Comparison of ENCODE assay signal across 8 cellular contexts in genomic region chr22:43811777-43812148, GRCh38. TPM values are rescaled to one million over a fixed set of nuclear protein-coding genes. Genes with fewer than 3 reads are reported as not detected.
A peak's percentile ranks its signal among the peaks of the same experiment; 100 is the strongest.
DNase-seq lines count a peak whose midpoint lies in the region; ATAC-seq and TF ChIP-seq lines count a peak whose summit lies in the region.

No MANE protein-coding gene starts in this region.

- H3K79me2 ChIP-seq in SK-N-SH (ENCODE audit: insufficient read depth), result no peaks in the 10 kb centered on the region; the same call in 1 of the 2 replicates

- H3F3A ChIP-seq in SK-N-SH (replicated peaks; ENCODE audit: insufficient read depth), result no peaks in the 10 kb centered on the region

- H3K9ac ChIP-seq in SK-N-SH, result peak overlapping the region; percentile 69

- peak overlapping the region; percentile 63 for H2AFZ ChIP-seq in SK-N-SH (ENCODE audit: low read depth)

- no peaks in the 10 kb centered on the region for H3K9me2 ChIP-seq in SK-N-SH

- peak; percentile 28 for ATAC-seq in HG02588 (IDR thresholded peaks at IDR 0.05; ENCODE audit: unreplicated experiment)
- ATAC-seq in esophagus mucosa, result peak; percentile 52
- ATAC-seq in GM19351 (IDR thresholded peaks at IDR 0.05; ENCODE audit: unreplicated experiment), result no peak

- WGBS in SK-N-SH (ENCODE audit: low lambda C conversion rate), result under 1% methylated on average over 10 of the region's 21 CpGs

- H3K9me3 ChIP-seq in SK-N-SH (no peaks in the 10 kb centered on the region), neutrophil (no peaks in the 10 kb centered on the region)

- POLR2A ChIA-PET in SK-N-SH (lab: Yijun Ruan, JAX), result interaction anchor here (1.5 kb wide), 1 partner anchor 14 kb away, joined by 3 read pairs; no protein-coding TSS in a partner anchor

- TF ChIP-seq CTCF in SK-N-SH (IDR thresholded peaks at IDR 0.05) (no peak), neutrophil (IDR thresholded peaks at IDR 0.05) (no peak)

- DNase-seq in COLO668 (lab: John Stamatoyannopoulos, UW; ENCODE audit: unreplicated experiment) (peak; percentile 35), SK-N-SH (no peak), NCI-H1092 treated with DMSO at 0.1 percent for 48 hours (lab: John Stamatoyannopoulos, UW) (no peak), NCI-H2227 treated with DMSO at 0.1 percent for 48 hours (lab: John Stamatoyannopoulos, UW) (no peak)

- no peak for TF ChIP-seq EP300 in SK-N-SH (IDR thresholded peaks at IDR 0.05; ENCODE audit: borderline replicate concordance in 1 of 2, low read depth in 1 of 2, low read length in 1 of 2)

- CTCF ChIA-PET in SK-N-SH (lab: Yijun Ruan, JAX), result interaction anchor here (0.8 kb wide), 1 partner anchor 15 kb away, joined by 3 read pairs; no protein-coding TSS in a partner anchor

- TF ChIP-seq RAD21 in SK-N-SH (IDR thresholded peaks at IDR 0.05; ENCODE audit: low read length), result no peak

- no peaks in the 10 kb centered on the region for H3K36me3 ChIP-seq in SK-N-SH (replicated peaks in 1 of 2; ENCODE audit: control insufficient read depth in 1 of 2, insufficient read depth in 2 of 2, low read length in 1 of 2)
- H3K36me3 ChIP-seq in neutrophil, result no peaks in the 10 kb centered on the region

- H3K27me3 ChIP-seq in SK-N-SH (ENCODE audit: insufficient read depth), result no peaks in the 10 kb centered on the region
- H3K27me3 ChIP-seq in neutrophil, result peaks cover 6% of the 10 kb centered on the region

- H4K20me1 ChIP-seq in SK-N-SH (ENCODE audit: insufficient read depth), result no peaks in the 10 kb centered on the region

- H3K27ac ChIP-seq in SK-N-SH (ENCODE audit: low read depth in 2 of 2, low read length in 1 of 2), result no peak overlapping the region; a peak in 1 of 4 replicates
- no peak overlapping the region for H3K27ac ChIP-seq in neutrophil

- H3K4me2 ChIP-seq in SK-N-SH, result peak overlapping the region; percentile 84; the same call in 1 of the 2 replicates

- peak overlapping the region; percentile 58 to 71 for H3K4me3 ChIP-seq in SK-N-SH (ENCODE audit: low read depth in 2 of 2, low read length in 1 of 2)
- peak overlapping the region; percentile 77 to 82 for H3K4me3 ChIP-seq in neutrophil (ENCODE audit: low read depth in 1 of 2, low read length in 1 of 2)

- H3K4me1 ChIP-seq in SK-N-SH (ENCODE audit: control insufficient read depth in 1 of 2, insufficient read depth in 2 of 2, low read depth in 1 of 2, low read length in 1 of 2) (peaks cover 0 to 7% of the 10 kb centered on the region in 2 experiments; a peak in 2 of 4 replicates), neutrophil (ENCODE audit: control insufficient read depth in 1 of 2, insufficient read depth in 1 of 2, low read depth in 1 of 2, low read length in 1 of 2) (peaks cover 13 to 15% of the 10 kb centered on the region in 2 experiments)

TF ChIP-seq in SK-N-SH, 30 proteins besides CTCF, POLR2A, EP300 and RAD21:
- no peak for TF ChIP-seq TAF1 (IDR thresholded peaks at IDR 0.05; ENCODE audit: borderline replicate concordance, low read depth, low read length)
- TF ChIP-seq CHD2 (IDR thresholded peaks at IDR 0.05; ENCODE audit: low read length, partially characterized antibody), result no peak
- no peak for TF ChIP-seq TEAD4 (IDR thresholded peaks at IDR 0.05; ENCODE audit: borderline replicate concordance, insufficient read depth)
- TF ChIP-seq SIN3A (IDR thresholded peaks at IDR 0.05; ENCODE audit: borderline replicate concordance, low read depth, low read length), result no peak
- no peak for TF ChIP-seq TCF12 (IDR thresholded peaks at IDR 0.05)
- no peak for TF ChIP-seq RXRA (IDR thresholded peaks at IDR 0.05; ENCODE audit: borderline replicate concordance, low read depth)
- no peak for TF ChIP-seq RCOR1 (IDR thresholded peaks at IDR 0.05; ENCODE audit: low read length)
- TF ChIP-seq FOXM1 (IDR thresholded peaks at IDR 0.05; ENCODE audit: low read depth), result no peak
- no peak for TF ChIP-seq YY1 (IDR thresholded peaks at IDR 0.05; ENCODE audit: low read depth)
- TF ChIP-seq GABPA (IDR thresholded peaks at IDR 0.05; ENCODE audit: low read depth), result no peak
- no peak for TF ChIP-seq MAX (IDR thresholded peaks at IDR 0.05; ENCODE audit: low read depth)
- no peak for TF ChIP-seq GATA2 (CRISPR knock-in tag; IDR thresholded peaks at IDR 0.05)
- TF ChIP-seq, protein P1, sequence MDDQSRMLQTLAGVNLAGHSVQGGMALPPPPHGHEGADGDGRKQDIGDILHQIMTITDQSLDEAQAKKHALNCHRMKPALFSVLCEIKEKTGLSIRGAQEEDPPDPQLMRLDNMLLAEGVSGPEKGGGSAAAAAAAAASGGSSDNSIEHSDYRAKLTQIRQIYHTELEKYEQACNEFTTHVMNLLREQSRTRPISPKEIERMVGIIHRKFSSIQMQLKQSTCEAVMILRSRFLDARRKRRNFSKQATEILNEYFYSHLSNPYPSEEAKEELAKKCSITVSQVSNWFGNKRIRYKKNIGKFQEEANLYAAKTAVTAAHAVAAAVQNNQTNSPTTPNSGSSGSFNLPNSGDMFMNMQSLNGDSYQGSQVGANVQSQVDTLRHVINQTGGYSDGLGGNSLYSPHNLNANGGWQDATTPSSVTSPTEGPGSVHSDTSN (IDR thresholded peaks at IDR 0.05), result no peak
- no peak for TF ChIP-seq MEF2A (IDR thresholded peaks at IDR 0.05; ENCODE audit: borderline replicate concordance, low read depth)
- TF ChIP-seq ZBTB33 (IDR thresholded peaks at IDR 0.05; ENCODE audit: borderline replicate concordance, low read depth), result no peak
- no peak for TF ChIP-seq FOSL2 (IDR thresholded peaks at IDR 0.05; ENCODE audit: borderline replicate concordance, low read depth)
- no peak for TF ChIP-seq JUND (IDR thresholded peaks at IDR 0.05)
- no peak for TF ChIP-seq ELF1 (IDR thresholded peaks at IDR 0.05)
- no peak for TF ChIP-seq REST (IDR thresholded peaks at IDR 0.05; ENCODE audit: low read depth, low read length)
TF ChIP-seq in SK-N-SH: peak in this region for 0.

RNA-seq across cellular contexts. Expression of gene EFCAB6, which starts 0.3 kb away (rescaled TPM):
- polyA plus RNA-seq in SK-N-SH (2012; rRNA removed), result 0.41 and 0.46 TPM in 2 replicates
- polyA plus RNA-seq in SK-N-SH (2012; cell fraction: cytosol; rRNA removed), result 0.63 and 0.86 TPM in 2 replicates
- polyA plus RNA-seq in SK-N-SH (2012; cell fraction: nucleus; rRNA removed), result 0.90 and 0.91 TPM in 2 replicates
- total RNA-seq in esophagus mucosa, result 1.6 TPM

RNA-seq across cellular contexts. Expression of gene SULT4A1, which starts 50.5 kb away (rescaled TPM):
- 3.9 and 4.1 TPM in 2 replicates for polyA plus RNA-seq in SK-N-SH (2012; rRNA removed)
- 2.2 and 2.3 TPM in 2 replicates for polyA plus RNA-seq in SK-N-SH (2012; cell fraction: cytosol; rRNA removed)
- polyA plus RNA-seq in SK-N-SH (2012; cell fraction: nucleus; rRNA removed), result 25.0 and 44.6 TPM in 2 replicates
- total RNA-seq in esophagus mucosa, result not detected
